21 cellular contexts compared by ENCODE assay signal in the genomic region with DNA sequence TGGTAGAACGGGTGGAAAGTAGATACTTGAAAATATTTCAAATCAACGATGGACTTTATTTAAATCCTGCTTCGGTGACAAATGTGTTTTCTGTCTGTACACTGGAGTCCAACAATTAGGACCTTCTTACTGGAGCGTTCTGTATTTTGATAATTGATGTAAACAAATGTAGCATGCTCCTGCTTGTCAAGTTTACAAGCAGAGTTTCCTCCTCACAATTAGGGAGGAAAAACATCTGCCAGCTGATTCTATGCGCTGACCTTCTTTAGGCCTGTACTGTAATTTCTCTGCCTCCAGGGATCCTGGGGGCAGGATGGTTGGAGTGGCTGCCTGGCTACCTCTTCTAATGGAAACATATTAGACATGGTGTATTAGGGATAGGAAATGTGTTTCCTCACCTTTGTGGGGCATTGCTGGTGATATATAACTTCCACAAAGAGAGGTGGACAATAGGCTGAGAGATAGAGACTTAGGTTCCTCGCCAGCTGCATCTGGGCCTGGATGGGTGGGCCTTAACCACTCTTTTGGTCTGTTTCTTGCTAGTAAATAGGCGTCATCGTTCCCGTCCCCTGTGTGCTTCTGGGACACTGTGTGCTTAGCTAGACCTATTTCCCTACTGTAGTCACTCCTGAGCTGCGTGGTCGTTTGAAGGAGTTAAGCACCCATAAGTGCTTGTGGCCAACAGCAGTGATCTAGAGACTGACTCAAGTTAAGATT. TPM values are rescaled to one million over a fixed set of nuclear protein-coding genes. Genes with fewer than 3 reads are reported as not detected.
DNase-seq lines count a peak whose midpoint lies in the region; ATAC-seq and TF ChIP-seq lines count a peak whose summit lies in the region.
"Had no signal": no experiment of that assay in that cellular context is flagged by ENCODE, and none has a peak within 500 bp of the region (broad histone marks: within the 10 kb centered on the region; RNA-seq: fewer than 3 reads in every experiment).

No MANE protein-coding gene starts in this region.

- no peaks in the 10 kb centered on the region for H3K27me3 ChIP-seq in brain microvascular endothelial cell (replicated peaks)
- no peaks in the 10 kb centered on the region for H3K27me3 ChIP-seq in testis

- in situ Hi-C loops in brain microvascular endothelial cell (cut with HindIII; ENCODE audit: low pct_ligation_motif_present, low sequenced_read_pairs): loop anchor here (25.0 kb wide), 1 partner anchor 374 kb away; no protein-coding TSS in a partner anchor

- 33% methylated on average over 11 of the region's 11 CpGs for WGBS in urinary bladder
- 49 to 69% methylated on average over 11 of the region's 11 CpGs for WGBS in testis, 2 donors

- peak in 1 of 2 donors; percentile 18 for ATAC-seq in left cardiac atrium
- ATAC-seq in HG02623 (IDR thresholded peaks at IDR 0.05; ENCODE audit: unreplicated experiment): no peak
- no peak for ATAC-seq in GM19467 (IDR thresholded peaks at IDR 0.05; ENCODE audit: unreplicated experiment)
- ATAC-seq: esophagus mucosa; stimulated activated naive CD8-positive, alpha-beta T cell treated with anti-CD3 and anti-CD28 coated beads, Interleukin-15, Interleukin-2, amounts not matched to agents 100 U/mL and 50 U/mL, for 24 hours had no signal

- H3K4me1 ChIP-seq in urinary bladder (ENCODE audit: insufficient read depth) (no peaks in the 10 kb centered on the region), testis (peaks cover 29% of the 10 kb centered on the region)

- peaks cover 21% of the 10 kb centered on the region for H3K27me3 Mint-ChIP-seq in nephron (ENCODE audit: low read depth)

- no peaks in the 10 kb centered on the region for H3K9me3 ChIP-seq in testis

- H3K4me1 Mint-ChIP-seq in nephron: peaks cover 52% of the 10 kb centered on the region
- H3K4me1 Mint-ChIP-seq: activated CD4-positive, alpha-beta memory T cell treated with anti-CD3 and anti-CD28 coated beads, Interleukin-2, amount 10 ng/mL, durations not matched to agents 7 days and 5 days had no signal

- H3K4me3 ChIP-seq in brain microvascular endothelial cell (ENCODE audit: low read depth, low read length): no peak overlapping the region
- no peak overlapping the region for H3K4me3 ChIP-seq in urinary bladder (ENCODE audit: low read depth, low read length)
- H3K4me3 ChIP-seq in testis: no peak overlapping the region
- H3K4me3 ChIP-seq: neural progenitor cell had no signal

- peak overlapping the region; percentile 81 for H3K27ac ChIP-seq in brain microvascular endothelial cell
- peak overlapping the region; percentile 14 for H3K27ac ChIP-seq in urinary bladder (ENCODE audit: low read depth)
- H3K27ac ChIP-seq in testis: peak overlapping the region in 1 of 2 donors; percentile 61
- H3K27ac ChIP-seq: neural progenitor cell, WERI-Rb-1 had no signal

- DNase-seq in brain microvascular endothelial cell: no peak
- peak; percentile 69 for DNase-seq in left cardiac atrium
- DNase-seq in NCI-H748 treated with DMSO at 0.1 percent for 48 hours (lab: John Stamatoyannopoulos, UW): no peak
- DNase-seq in testis: no peak
- DNase-seq: activated CD4-positive, alpha-beta memory T cell treated with anti-CD3 and anti-CD28 coated beads, Interleukin-2, amount 10 ng/mL, durations not matched to agents 7 days and 5 days; activated naive CD4-positive, alpha-beta T cell treated with anti-CD3 and anti-CD28 coated beads, Interleukin-2, amount 50 U/mL, for 16 hours; activated T-cell treated with anti-CD3 and anti-CD28 coated beads, Interleukin-2, amount 50 U/mL, for 1 hour; glutamatergic neuron; KG1; midbrain; NCI-H526 treated with DMSO at 0.1 percent for 48 hours; stimulated activated naive CD8-positive, alpha-beta T cell treated with anti-CD3 and anti-CD28 coated beads, Interleukin-15, Interleukin-2, amounts not matched to agents 100 U/mL and 50 U/mL, for 24 hours; WERI-Rb-1 had no signal

- TF ChIP-seq CTCF in brain microvascular endothelial cell (IDR thresholded peaks at IDR 0.05; ENCODE audit: low read depth, low read length, missing control alignments) (no peak), nephron (IDR thresholded peaks at IDR 0.05; ENCODE audit: unreplicated experiment in 3 of 3) (no peak), testis (IDR thresholded peaks at IDR 0.05) (no peak)

- TF ChIP-seq POLR2A in testis (IDR thresholded peaks at IDR 0.05): no peak

- H3K4me3 Mint-ChIP-seq in nephron: peak overlapping the region in 2 of 3 experiments; percentile 5 to 17
- H3K4me3 Mint-ChIP-seq: activated CD4-positive, alpha-beta memory T cell treated with anti-CD3 and anti-CD28 coated beads, Interleukin-2, amount 10 ng/mL, durations not matched to agents 7 days and 5 days; neural progenitor cell; T-helper 1 cell treated with Interleukin-12 subunit alpha and Interleukin-12 subunit beta and Interleukin-4 antibody, amounts not matched to agents 30 μg/mL and 1 μg/mL, for 36 hours had no signal

- H3K36me3 ChIP-seq in brain microvascular endothelial cell (replicated peaks) (peaks cover 46% of the 10 kb centered on the region), urinary bladder (ENCODE audit: insufficient read depth) (no peaks in the 10 kb centered on the region), testis (ENCODE audit: low read depth, missing control alignments) (no peaks in the 10 kb centered on the region)
- H3K36me3 ChIP-seq: neural progenitor cell, WERI-Rb-1 had no signal

- intact Hi-C loops in left cardiac atrium (cut with DNase I): no loop called here
- intact Hi-C loops in testis (cut with DNase I; ENCODE audit: low total_unique reads): no loop called here

- H3K9me3 Mint-ChIP-seq in nephron: no peaks in the 10 kb centered on the region
- H3K9me3 Mint-ChIP-seq: activated CD4-positive, alpha-beta memory T cell treated with anti-CD3 and anti-CD28 coated beads, Interleukin-2, amount 10 ng/mL, durations not matched to agents 7 days and 5 days; neural progenitor cell; T-helper 1 cell treated with Interleukin-12 subunit alpha and Interleukin-12 subunit beta and Interleukin-4 antibody, amounts not matched to agents 30 μg/mL and 1 μg/mL, for 36 hours had no signal

- peak overlapping the region; percentile 32 to 88 (median 44) for H3K27ac Mint-ChIP-seq in nephron
- H3K27ac Mint-ChIP-seq: activated CD4-positive, alpha-beta memory T cell treated with anti-CD3 and anti-CD28 coated beads, Interleukin-2, amount 10 ng/mL, durations not matched to agents 7 days and 5 days; neural progenitor cell; T-helper 1 cell treated with Interleukin-12 subunit alpha and Interleukin-12 subunit beta and Interleukin-4 antibody, amounts not matched to agents 30 μg/mL and 1 μg/mL, for 36 hours had no signal

- H3K36me3 Mint-ChIP-seq in nephron (ENCODE audit: low read depth): peaks cover 14% of the 10 kb centered on the region
- H3K36me3 Mint-ChIP-seq: brain, neural progenitor cell had no signal

RNA-seq across cellular contexts. Expression of gene GATA6, which starts 19.3 kb away (rescaled TPM):
- total RNA-seq in left cardiac atrium: 10 to 100 TPM; 43.9 to 59.6 TPM
- 42.0 TPM for total RNA-seq in urinary bladder
- polyA plus RNA-seq in urinary bladder: 40.1 TPM
- total RNA-seq in testis: 10 to 100 TPM; 50.5 to 54.6 TPM
- 13.8 TPM for polyA plus RNA-seq in testis (ENCODE audit: insufficient read depth, low read depth, low replicate concordance)
- total RNA-seq: activated CD4-positive, alpha-beta memory T cell treated with anti-CD3 and anti-CD28 coated beads, Interleukin-2, amount 10 ng/mL, durations not matched to agents 7 days and 5 days had no signal
